1 cellular context compared by ENCODE assay signal in genomic region chr10:987906-988666, GRCh38.
TF ChIP-seq lines count a peak whose summit lies in the region.

Gene GTPBP4 (plus strand): TSS chr10:988434. CDS start chr10:988480, 46 bp downstream.

TF ChIP-seq in K562, 482 proteins besides CTCF, POLR2A, EP300 and RAD21 (continued from another document):
- TF ChIP-seq JUND (IDR thresholded peaks at IDR 0.05; ENCODE audit: borderline replicate concordance, low read depth, low read length) (peak; percentile 76), JUND (tag; IDR thresholded peaks at IDR 0.05; ENCODE audit: borderline replicate concordance, low read depth, low read length) (no peak; the same call in 2 of the 3 replicates), CREM (IDR thresholded peaks at IDR 0.05; ENCODE audit: low read depth) (peak; percentile 98), RUNX1 (IDR thresholded peaks at IDR 0.05; ENCODE audit: low read depth) (no peak), CC2D1A (IDR thresholded peaks at IDR 0.05) (peak; percentile 19; the same call in 1 of the 2 replicates), ZNF655 (CRISPR knock-in tag; IDR thresholded peaks at IDR 0.05) (no peak), NR2C1 (IDR thresholded peaks at IDR 0.05) (peak; percentile 52; the same call in 1 of the 2 replicates), NR2C1 (tag; IDR thresholded peaks at IDR 0.05) (peak; percentile 55; the same call in 1 of the 2 replicates), E4F1 (CRISPR knock-in tag; IDR thresholded peaks at IDR 0.05; ENCODE audit: borderline replicate concordance) (peak; percentile 84; the same call in 1 of the 2 replicates), ZSCAN32 (CRISPR knock-in tag; IDR thresholded peaks at IDR 0.05) (no peak), HNRNPUL1 (IDR thresholded peaks at IDR 0.05; ENCODE audit: low read length) (no peak), KLF1 (tag; IDR thresholded peaks at IDR 0.05) (no peak), ETS2 (tag; IDR thresholded peaks at IDR 0.05; ENCODE audit: borderline replicate concordance, poor library complexity, severe bottlenecking) (no peak), TAF9B (IDR thresholded peaks at IDR 0.05; ENCODE audit: partially characterized antibody) (peak; percentile 84)
- TF ChIP-seq, protein P1, sequence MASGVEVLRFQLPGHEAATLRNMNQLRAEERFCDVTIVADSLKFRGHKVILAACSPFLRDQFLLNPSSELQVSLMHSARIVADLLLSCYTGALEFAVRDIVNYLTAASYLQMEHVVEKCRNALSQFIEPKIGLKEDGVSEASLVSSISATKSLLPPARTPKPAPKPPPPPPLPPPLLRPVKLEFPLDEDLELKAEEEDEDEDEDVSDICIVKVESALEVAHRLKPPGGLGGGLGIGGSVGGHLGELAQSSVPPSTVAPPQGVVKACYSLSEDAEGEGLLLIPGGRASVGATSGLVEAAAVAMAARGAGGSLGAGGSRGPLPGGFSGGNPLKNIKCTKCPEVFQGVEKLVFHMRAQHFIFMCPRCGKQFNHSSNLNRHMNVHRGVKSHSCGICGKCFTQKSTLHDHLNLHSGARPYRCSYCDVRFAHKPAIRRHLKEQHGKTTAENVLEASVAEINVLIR (CRISPR knock-in tag; IDR thresholded peaks at IDR 0.05), result peak; percentile 90
- TF ChIP-seq, protein P2, sequence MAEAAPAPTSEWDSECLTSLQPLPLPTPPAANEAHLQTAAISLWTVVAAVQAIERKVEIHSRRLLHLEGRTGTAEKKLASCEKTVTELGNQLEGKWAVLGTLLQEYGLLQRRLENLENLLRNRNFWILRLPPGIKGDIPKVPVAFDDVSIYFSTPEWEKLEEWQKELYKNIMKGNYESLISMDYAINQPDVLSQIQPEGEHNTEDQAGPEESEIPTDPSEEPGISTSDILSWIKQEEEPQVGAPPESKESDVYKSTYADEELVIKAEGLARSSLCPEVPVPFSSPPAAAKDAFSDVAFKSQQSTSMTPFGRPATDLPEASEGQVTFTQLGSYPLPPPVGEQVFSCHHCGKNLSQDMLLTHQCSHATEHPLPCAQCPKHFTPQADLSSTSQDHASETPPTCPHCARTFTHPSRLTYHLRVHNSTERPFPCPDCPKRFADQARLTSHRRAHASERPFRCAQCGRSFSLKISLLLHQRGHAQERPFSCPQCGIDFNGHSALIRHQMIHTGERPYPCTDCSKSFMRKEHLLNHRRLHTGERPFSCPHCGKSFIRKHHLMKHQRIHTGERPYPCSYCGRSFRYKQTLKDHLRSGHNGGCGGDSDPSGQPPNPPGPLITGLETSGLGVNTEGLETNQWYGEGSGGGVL (CRISPR knock-in tag; IDR thresholded peaks at IDR 0.05), result no peak
